1 cellular context compared by ENCODE assay signal in the genomic region with DNA sequence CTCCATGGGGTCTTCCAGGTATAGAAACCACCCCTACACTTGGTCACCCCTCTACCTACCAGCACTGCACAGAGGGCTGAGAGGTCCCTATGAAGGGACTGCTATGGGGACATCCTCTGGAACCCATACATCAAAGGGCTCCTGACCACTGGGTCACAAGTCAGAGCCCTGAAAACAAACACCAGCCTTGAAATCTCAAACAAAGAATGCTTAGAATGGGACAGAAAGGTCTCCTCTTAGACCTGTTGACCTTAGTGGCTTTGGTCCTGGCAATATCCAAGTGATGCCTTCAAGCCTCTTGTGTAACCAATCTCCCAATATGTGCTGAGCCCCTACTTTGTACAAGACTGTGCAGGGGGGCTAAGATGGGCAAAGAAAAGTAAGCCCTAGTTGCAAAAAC.
TF ChIP-seq lines count a peak whose summit lies in the region.

No MANE protein-coding gene starts in this region.

TF ChIP-seq in HepG2, 621 proteins besides CTCF, POLR2A, EP300 and RAD21 (continued from another document and continues in another):
- TF ChIP-seq, protein P1, sequence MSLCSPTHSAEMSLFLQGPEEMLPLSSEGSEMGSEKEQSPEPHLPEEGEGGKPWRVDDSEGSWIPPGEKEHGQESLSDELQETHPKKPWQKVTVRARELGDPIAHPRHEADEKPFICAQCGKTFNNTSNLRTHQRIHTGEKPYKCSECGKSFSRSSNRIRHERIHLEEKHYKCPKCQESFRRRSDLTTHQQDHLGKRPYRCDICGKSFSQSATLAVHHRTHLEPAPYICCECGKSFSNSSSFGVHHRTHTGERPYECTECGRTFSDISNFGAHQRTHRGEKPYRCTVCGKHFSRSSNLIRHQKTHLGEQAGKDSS (CRISPR knock-in tag; IDR thresholded peaks at IDR 0.05; ENCODE audit: borderline replicate concordance, low read depth): no peak
- TF ChIP-seq RBAK (CRISPR knock-in tag; IDR thresholded peaks at IDR 0.05) (no peak), ZBTB38 (CRISPR knock-in tag; IDR thresholded peaks at IDR 0.05) (no peak), SIN3A (IDR thresholded peaks at IDR 0.05; ENCODE audit: borderline replicate concordance, low read depth, low read length) (no peak), ZNF670 (CRISPR knock-in tag; IDR thresholded peaks at IDR 0.05; ENCODE audit: borderline replicate concordance) (no peak), SCMH1 (CRISPR knock-in tag; IDR thresholded peaks at IDR 0.05; ENCODE audit: borderline replicate concordance) (no peak), ZNF460 (CRISPR knock-in tag; IDR thresholded peaks at IDR 0.05; ENCODE audit: borderline replicate concordance) (no peak), PHF5A (CRISPR knock-in tag; IDR thresholded peaks at IDR 0.05; ENCODE audit: low read depth, unreplicated experiment) (no peak), ZNF337 (CRISPR knock-in tag; IDR thresholded peaks at IDR 0.05; ENCODE audit: borderline replicate concordance, low read depth) (no peak), NFKB2 (CRISPR knock-in tag; IDR thresholded peaks at IDR 0.05; ENCODE audit: borderline replicate concordance) (no peak), ZNF24 (IDR thresholded peaks at IDR 0.05) (peak; percentile 17; the same call in 1 of the 2 replicates), SUZ12 (IDR thresholded peaks at IDR 0.05; ENCODE audit: low read depth, low read length) (no peak), ZFY (CRISPR knock-in tag; IDR thresholded peaks at IDR 0.05) (peak; percentile 25; the same call in 1 of the 2 replicates), KDM3A (CRISPR knock-in tag; IDR thresholded peaks at IDR 0.05; ENCODE audit: low read depth) (no peak), ZNF777 (CRISPR knock-in tag; IDR thresholded peaks at IDR 0.05) (no peak), KLF12 (CRISPR knock-in tag; IDR thresholded peaks at IDR 0.05; ENCODE audit: borderline replicate concordance) (no peak), ZNF232 (CRISPR knock-in tag; IDR thresholded peaks at IDR 0.05; ENCODE audit: borderline replicate concordance) (no peak), SMYD3 (CRISPR knock-in tag; IDR thresholded peaks at IDR 0.05) (peak; percentile 70; the same call in 1 of the 2 replicates), PPARG (CRISPR knock-in tag; conservative IDR thresholded peaks at IDR 0.05) (peak; percentile 100), CEBPB (IDR thresholded peaks at IDR 0.05; ENCODE audit: borderline replicate concordance, low read depth, low read length) (peak; percentile 68), ZNF891 (CRISPR knock-in tag; IDR thresholded peaks at IDR 0.05) (no peak), ZNF562 (CRISPR knock-in tag; IDR thresholded peaks at IDR 0.05; ENCODE audit: borderline replicate concordance) (no peak), KMT2A (CRISPR knock-in tag; IDR thresholded peaks at IDR 0.05) (no peak), GLI4 (CRISPR knock-in tag; IDR thresholded peaks at IDR 0.05; ENCODE audit: borderline replicate concordance) (no peak), SP140L (CRISPR knock-in tag; IDR thresholded peaks at IDR 0.05; ENCODE audit: borderline replicate concordance) (no peak), ZFP90 (CRISPR knock-in tag; IDR thresholded peaks at IDR 0.05; ENCODE audit: borderline replicate concordance) (no peak), ZBTB1 (CRISPR knock-in tag; IDR thresholded peaks at IDR 0.05; ENCODE audit: borderline replicate concordance) (no peak), ETV6 (CRISPR knock-in tag; conservative IDR thresholded peaks at IDR 0.05) (no peak), ZNF839 (CRISPR knock-in tag; IDR thresholded peaks at IDR 0.05; ENCODE audit: borderline replicate concordance) (no peak), ARID2 (CRISPR knock-in tag; IDR thresholded peaks at IDR 0.05; ENCODE audit: borderline replicate concordance) (no peak)
- TF ChIP-seq, protein P2, sequence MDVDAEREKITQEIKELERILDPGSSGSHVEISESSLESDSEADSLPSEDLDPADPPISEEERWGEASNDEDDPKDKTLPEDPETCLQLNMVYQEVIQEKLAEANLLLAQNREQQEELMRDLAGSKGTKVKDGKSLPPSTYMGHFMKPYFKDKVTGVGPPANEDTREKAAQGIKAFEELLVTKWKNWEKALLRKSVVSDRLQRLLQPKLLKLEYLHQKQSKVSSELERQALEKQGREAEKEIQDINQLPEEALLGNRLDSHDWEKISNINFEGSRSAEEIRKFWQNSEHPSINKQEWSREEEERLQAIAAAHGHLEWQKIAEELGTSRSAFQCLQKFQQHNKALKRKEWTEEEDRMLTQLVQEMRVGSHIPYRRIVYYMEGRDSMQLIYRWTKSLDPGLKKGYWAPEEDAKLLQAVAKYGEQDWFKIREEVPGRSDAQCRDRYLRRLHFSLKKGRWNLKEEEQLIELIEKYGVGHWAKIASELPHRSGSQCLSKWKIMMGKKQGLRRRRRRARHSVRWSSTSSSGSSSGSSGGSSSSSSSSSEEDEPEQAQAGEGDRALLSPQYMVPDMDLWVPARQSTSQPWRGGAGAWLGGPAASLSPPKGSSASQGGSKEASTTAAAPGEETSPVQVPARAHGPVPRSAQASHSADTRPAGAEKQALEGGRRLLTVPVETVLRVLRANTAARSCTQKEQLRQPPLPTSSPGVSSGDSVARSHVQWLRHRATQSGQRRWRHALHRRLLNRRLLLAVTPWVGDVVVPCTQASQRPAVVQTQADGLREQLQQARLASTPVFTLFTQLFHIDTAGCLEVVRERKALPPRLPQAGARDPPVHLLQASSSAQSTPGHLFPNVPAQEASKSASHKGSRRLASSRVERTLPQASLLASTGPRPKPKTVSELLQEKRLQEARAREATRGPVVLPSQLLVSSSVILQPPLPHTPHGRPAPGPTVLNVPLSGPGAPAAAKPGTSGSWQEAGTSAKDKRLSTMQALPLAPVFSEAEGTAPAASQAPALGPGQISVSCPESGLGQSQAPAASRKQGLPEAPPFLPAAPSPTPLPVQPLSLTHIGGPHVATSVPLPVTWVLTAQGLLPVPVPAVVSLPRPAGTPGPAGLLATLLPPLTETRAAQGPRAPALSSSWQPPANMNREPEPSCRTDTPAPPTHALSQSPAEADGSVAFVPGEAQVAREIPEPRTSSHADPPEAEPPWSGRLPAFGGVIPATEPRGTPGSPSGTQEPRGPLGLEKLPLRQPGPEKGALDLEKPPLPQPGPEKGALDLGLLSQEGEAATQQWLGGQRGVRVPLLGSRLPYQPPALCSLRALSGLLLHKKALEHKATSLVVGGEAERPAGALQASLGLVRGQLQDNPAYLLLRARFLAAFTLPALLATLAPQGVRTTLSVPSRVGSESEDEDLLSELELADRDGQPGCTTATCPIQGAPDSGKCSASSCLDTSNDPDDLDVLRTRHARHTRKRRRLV (CRISPR knock-in tag; IDR thresholded peaks at IDR 0.05): 0 out of 2 replicates have a peak, but pooled peaks have one; percentile 51
- TF ChIP-seq, protein P3, sequence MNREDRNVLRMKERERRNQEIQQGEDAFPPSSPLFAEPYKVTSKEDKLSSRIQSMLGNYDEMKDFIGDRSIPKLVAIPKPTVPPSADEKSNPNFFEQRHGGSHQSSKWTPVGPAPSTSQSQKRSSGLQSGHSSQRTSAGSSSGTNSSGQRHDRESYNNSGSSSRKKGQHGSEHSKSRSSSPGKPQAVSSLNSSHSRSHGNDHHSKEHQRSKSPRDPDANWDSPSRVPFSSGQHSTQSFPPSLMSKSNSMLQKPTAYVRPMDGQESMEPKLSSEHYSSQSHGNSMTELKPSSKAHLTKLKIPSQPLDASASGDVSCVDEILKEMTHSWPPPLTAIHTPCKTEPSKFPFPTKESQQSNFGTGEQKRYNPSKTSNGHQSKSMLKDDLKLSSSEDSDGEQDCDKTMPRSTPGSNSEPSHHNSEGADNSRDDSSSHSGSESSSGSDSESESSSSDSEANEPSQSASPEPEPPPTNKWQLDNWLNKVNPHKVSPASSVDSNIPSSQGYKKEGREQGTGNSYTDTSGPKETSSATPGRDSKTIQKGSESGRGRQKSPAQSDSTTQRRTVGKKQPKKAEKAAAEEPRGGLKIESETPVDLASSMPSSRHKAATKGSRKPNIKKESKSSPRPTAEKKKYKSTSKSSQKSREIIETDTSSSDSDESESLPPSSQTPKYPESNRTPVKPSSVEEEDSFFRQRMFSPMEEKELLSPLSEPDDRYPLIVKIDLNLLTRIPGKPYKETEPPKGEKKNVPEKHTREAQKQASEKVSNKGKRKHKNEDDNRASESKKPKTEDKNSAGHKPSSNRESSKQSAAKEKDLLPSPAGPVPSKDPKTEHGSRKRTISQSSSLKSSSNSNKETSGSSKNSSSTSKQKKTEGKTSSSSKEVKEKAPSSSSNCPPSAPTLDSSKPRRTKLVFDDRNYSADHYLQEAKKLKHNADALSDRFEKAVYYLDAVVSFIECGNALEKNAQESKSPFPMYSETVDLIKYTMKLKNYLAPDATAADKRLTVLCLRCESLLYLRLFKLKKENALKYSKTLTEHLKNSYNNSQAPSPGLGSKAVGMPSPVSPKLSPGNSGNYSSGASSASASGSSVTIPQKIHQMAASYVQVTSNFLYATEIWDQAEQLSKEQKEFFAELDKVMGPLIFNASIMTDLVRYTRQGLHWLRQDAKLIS (CRISPR knock-in tag; IDR thresholded peaks at IDR 0.05): no peak
- TF ChIP-seq, protein P4, sequence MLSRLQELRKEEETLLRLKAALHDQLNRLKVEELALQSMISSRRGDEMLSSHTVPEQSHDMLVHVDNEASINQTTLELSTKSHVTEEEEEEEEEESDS (CRISPR knock-in tag; IDR thresholded peaks at IDR 0.05; ENCODE audit: borderline replicate concordance): no peak
- TF ChIP-seq, protein P5, sequence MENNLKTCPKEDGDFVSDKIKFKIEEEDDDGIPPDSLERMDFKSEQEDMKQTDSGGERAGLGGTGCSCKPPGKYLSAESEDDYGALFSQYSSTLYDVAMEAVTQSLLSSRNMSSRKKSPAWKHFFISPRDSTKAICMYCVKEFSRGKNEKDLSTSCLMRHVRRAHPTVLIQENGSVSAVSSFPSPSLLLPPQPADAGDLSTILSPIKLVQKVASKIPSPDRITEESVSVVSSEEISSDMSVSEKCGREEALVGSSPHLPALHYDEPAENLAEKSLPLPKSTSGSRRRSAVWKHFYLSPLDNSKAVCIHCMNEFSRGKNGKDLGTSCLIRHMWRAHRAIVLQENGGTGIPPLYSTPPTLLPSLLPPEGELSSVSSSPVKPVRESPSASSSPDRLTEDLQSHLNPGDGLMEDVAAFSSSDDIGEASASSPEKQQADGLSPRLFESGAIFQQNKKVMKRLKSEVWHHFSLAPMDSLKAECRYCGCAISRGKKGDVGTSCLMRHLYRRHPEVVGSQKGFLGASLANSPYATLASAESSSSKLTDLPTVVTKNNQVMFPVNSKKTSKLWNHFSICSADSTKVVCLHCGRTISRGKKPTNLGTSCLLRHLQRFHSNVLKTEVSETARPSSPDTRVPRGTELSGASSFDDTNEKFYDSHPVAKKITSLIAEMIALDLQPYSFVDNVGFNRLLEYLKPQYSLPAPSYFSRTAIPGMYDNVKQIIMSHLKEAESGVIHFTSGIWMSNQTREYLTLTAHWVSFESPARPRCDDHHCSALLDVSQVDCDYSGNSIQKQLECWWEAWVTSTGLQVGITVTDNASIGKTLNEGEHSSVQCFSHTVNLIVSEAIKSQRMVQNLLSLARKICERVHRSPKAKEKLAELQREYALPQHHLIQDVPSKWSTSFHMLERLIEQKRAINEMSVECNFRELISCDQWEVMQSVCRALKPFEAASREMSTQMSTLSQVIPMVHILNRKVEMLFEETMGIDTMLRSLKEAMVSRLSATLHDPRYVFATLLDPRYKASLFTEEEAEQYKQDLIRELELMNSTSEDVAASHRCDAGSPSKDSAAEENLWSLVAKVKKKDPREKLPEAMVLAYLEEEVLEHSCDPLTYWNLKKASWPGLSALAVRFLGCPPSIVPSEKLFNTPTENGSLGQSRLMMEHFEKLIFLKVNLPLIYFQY (CRISPR knock-in tag; IDR thresholded peaks at IDR 0.05; ENCODE audit: borderline replicate concordance): peak; percentile 67; the same call in 1 of the 2 replicates
- TF ChIP-seq, protein P6, sequence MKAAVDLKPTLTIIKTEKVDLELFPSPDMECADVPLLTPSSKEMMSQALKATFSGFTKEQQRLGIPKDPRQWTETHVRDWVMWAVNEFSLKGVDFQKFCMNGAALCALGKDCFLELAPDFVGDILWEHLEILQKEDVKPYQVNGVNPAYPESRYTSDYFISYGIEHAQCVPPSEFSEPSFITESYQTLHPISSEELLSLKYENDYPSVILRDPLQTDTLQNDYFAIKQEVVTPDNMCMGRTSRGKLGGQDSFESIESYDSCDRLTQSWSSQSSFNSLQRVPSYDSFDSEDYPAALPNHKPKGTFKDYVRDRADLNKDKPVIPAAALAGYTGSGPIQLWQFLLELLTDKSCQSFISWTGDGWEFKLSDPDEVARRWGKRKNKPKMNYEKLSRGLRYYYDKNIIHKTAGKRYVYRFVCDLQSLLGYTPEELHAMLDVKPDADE (CRISPR knock-in tag; IDR thresholded peaks at IDR 0.05): no peak
- TF ChIP-seq, protein P7, sequence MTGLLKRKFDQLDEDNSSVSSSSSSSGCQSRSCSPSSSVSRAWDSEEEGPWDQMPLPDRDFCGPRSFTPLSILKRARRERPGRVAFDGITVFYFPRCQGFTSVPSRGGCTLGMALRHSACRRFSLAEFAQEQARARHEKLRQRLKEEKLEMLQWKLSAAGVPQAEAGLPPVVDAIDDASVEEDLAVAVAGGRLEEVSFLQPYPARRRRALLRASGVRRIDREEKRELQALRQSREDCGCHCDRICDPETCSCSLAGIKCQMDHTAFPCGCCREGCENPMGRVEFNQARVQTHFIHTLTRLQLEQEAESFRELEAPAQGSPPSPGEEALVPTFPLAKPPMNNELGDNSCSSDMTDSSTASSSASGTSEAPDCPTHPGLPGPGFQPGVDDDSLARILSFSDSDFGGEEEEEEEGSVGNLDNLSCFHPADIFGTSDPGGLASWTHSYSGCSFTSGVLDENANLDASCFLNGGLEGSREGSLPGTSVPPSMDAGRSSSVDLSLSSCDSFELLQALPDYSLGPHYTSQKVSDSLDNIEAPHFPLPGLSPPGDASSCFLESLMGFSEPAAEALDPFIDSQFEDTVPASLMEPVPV (CRISPR knock-in tag; IDR thresholded peaks at IDR 0.05): no peak
- TF ChIP-seq, protein P8, sequence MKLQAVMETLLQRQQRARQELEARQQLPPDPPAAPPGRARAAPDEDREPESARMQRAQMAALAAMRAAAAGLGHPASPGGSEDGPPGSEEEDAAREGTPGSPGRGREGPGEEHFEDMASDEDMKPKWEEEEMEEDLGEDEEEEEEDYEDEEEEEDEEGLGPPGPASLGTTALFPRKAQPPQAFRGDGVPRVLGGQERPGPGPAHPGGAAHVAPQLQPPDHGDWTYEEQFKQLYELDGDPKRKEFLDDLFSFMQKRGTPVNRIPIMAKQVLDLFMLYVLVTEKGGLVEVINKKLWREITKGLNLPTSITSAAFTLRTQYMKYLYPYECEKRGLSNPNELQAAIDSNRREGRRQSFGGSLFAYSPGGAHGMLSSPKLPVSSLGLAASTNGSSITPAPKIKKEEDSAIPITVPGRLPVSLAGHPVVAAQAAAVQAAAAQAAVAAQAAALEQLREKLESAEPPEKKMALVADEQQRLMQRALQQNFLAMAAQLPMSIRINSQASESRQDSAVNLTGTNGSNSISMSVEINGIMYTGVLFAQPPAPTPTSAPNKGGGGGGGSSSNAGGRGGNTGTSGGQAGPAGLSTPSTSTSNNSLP (IDR thresholded peaks at IDR 0.05; ENCODE audit: low read depth, low read length): peak; percentile 69; the same call in 1 of the 2 replicates
- TF ChIP-seq, protein P9, sequence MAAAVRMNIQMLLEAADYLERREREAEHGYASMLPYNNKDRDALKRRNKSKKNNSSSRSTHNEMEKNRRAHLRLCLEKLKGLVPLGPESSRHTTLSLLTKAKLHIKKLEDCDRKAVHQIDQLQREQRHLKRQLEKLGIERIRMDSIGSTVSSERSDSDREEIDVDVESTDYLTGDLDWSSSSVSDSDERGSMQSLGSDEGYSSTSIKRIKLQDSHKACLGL (CRISPR knock-in tag; IDR thresholded peaks at IDR 0.05): no peak
